Comparison of ENCODE assay signal across 9 cellular contexts in genomic region chr1:171645553-171646336, GRCh38. TPM values are rescaled to one million over a fixed set of nuclear protein-coding genes. Genes with fewer than 3 reads are reported as not detected.
DNase-seq lines count a peak whose midpoint lies in the region; ATAC-seq and TF ChIP-seq lines count a peak whose summit lies in the region.
"Had no signal": no experiment of that assay in that cellular context is flagged by ENCODE, and none has a peak within 500 bp of the region (broad histone marks: within the 10 kb centered on the region; RNA-seq: fewer than 3 reads in every experiment).

No MANE protein-coding gene starts in this region.

- H3K9me3 Mint-ChIP-seq in Caco-2 (ENCODE audit: unreplicated experiment) = no peaks in the 10 kb centered on the region
- no peaks in the 10 kb centered on the region for H3K9me3 Mint-ChIP-seq in activated T-cell treated with anti-CD3 and anti-CD28 coated beads, Interleukin-2, amount 50 U/mL, for 4 hours

- H3K4me1 ChIP-seq in MM.1S (ENCODE audit: low read length) = no peaks in the 10 kb centered on the region
- H3K4me1 ChIP-seq in right lobe of liver = peaks cover 0 to 13% (median 2%) of the 10 kb centered on the region in 4 donors
- peaks cover 0 to 25% (median 15%) of the 10 kb centered on the region in 4 donors for H3K4me1 ChIP-seq in tibial artery
- no peaks in the 10 kb centered on the region; the same call in 1 of the 2 replicates for H3K4me1 ChIP-seq in Caco-2

- POLR2A ChIA-PET in Caco-2 (lab: Charles Lee) = no interaction called here

- intact Hi-C loops in right lobe of liver (cut with DNase I) = loop anchor here in 1 of 2 donors (10.0 kb wide), 1 partner anchor 69 kb away; no protein-coding TSS in a partner anchor
- intact Hi-C loops in tibial artery (cut with DNase I; ENCODE audit: low total_unique reads) = no loop called here
- intact Hi-C loops in Caco-2 (cut with micrococcal nuclease; ENCODE audit: unreplicated experiment) = loop anchor here (1.0 to 5.0 kb wide), 5 partner anchors 71 to 342 kb away; partner anchors contain the start of gene METTL13

- TF ChIP-seq CTCF in MM.1S (IDR thresholded peaks at IDR 0.05; ENCODE audit: low read length) = no peak
- no peak for TF ChIP-seq CTCF in right lobe of liver (IDR thresholded peaks at IDR 0.05)
- TF ChIP-seq CTCF in tibial artery (IDR thresholded peaks at IDR 0.05) = no peak
- no peak for TF ChIP-seq CTCF in Caco-2 (IDR thresholded peaks at IDR 0.05; ENCODE audit: insufficient read depth in 1 of 2, low read depth in 1 of 2, low read length in 1 of 2, severe bottlenecking in 1 of 2, unreplicated experiment in 1 of 2)

- H3K27me3 Mint-ChIP-seq in Caco-2 (ENCODE audit: insufficient read depth, unreplicated experiment) = peaks cover 3% of the 10 kb centered on the region
- peaks cover 4% of the 10 kb centered on the region for H3K27me3 Mint-ChIP-seq in activated T-cell treated with anti-CD3 and anti-CD28 coated beads, Interleukin-2, amount 50 U/mL, for 4 hours (ENCODE audit: low read depth)

- H2AFZ ChIP-seq in MM.1S (ENCODE audit: low read length) = peak overlapping the region; percentile 69

- no peaks in the 10 kb centered on the region for H3K9me3 ChIP-seq in MM.1S (replicated peaks; ENCODE audit: insufficient read depth, low read length)
- no peaks in the 10 kb centered on the region for H3K9me3 ChIP-seq in right lobe of liver
- H3K9me3 ChIP-seq in tibial artery = no peaks in the 10 kb centered on the region
- H3K9me3 ChIP-seq in Caco-2 = no peaks in the 10 kb centered on the region

- no peak for TF ChIP-seq POLR2A in right lobe of liver (IDR thresholded peaks at IDR 0.05)

- no peak overlapping the region for H3K9ac ChIP-seq in MM.1S (ENCODE audit: low read length)

- DNase-seq in MM.1S (no peak), right lobe of liver (peak in 2 of 3 donors; percentile 62 to 88), tibial artery (peak; percentile 82 to 91), UCSD-AML1 (lab: John Stamatoyannopoulos, UW; ENCODE audit: unreplicated experiment) (no peak), Caco-2 (no peak)
- no peak for DNase-seq in activated effector memory CD4-positive, alpha-beta T cell treated with Interleukin-2 at 50 U/mL for 16 hours
- DNase-seq in activated T-cell treated with anti-CD3 and anti-CD28 coated beads, Interleukin-2, amount 50 U/mL, for 4 hours = no peak

- H3K27me3 ChIP-seq in MM.1S (replicated peaks; ENCODE audit: insufficient read depth, low read length) (no peaks in the 10 kb centered on the region), right lobe of liver (no peaks in the 10 kb centered on the region), tibial artery (no peaks in the 10 kb centered on the region), Caco-2 (replicated peaks; ENCODE audit: control insufficient read depth, insufficient read depth, low read length) (no peaks in the 10 kb centered on the region)

- WGBS in right lobe of liver (ENCODE audit: insufficient coverage, low coverage, low lambda C conversion rate, missing lambda C conversion rate) = 44% methylated on average over 8 of the region's 8 CpGs

- no peak overlapping the region for H3K4me3 ChIP-seq in MM.1S (ENCODE audit: low read length)
- H3K4me3 ChIP-seq in right lobe of liver = no peak overlapping the region
- no peak overlapping the region for H3K4me3 ChIP-seq in tibial artery
- H3K4me3 ChIP-seq in Caco-2 (ENCODE audit: low read depth, low read length) = no peak overlapping the region

- no peaks in the 10 kb centered on the region for H3K9me2 ChIP-seq in MM.1S (replicated peaks; ENCODE audit: insufficient read depth, low read length)

- H3K27ac Mint-ChIP-seq in Caco-2 (ENCODE audit: unreplicated experiment) = no peak overlapping the region

- no peaks in the 10 kb centered on the region for H3F3A ChIP-seq in MM.1S (ENCODE audit: insufficient read depth, low read length)

- peak; percentile 12 to 74 (median 44) for ATAC-seq in right lobe of liver
- no peak for ATAC-seq in activated T-cell treated with anti-CD3 and anti-CD28 coated beads, Interleukin-2, amount 50 U/mL, for 4 hours

- no TSS peak for BruUV-seq in Caco-2 (replicated peaks; lab: Mats Ljungman, UMichigan)

- no peaks in the 10 kb centered on the region for H4K20me1 ChIP-seq in MM.1S (ENCODE audit: insufficient read depth, low read length)

- no peaks in the 10 kb centered on the region for H3K79me2 ChIP-seq in MM.1S (ENCODE audit: low read length)

- CTCF ChIA-PET in Caco-2 (lab: Charles Lee) = interaction anchor here (1.0 to 4.8 kb wide), 7 partner anchors 10 to 129 kb away, joined by 3 to 66 read pairs (median 4); partner anchors contain the start of gene VAMP4

- no peaks in the 10 kb centered on the region for H3K36me3 Mint-ChIP-seq in Caco-2 (ENCODE audit: insufficient read depth, unreplicated experiment)
- H3K36me3 Mint-ChIP-seq in activated T-cell treated with anti-CD3 and anti-CD28 coated beads, Interleukin-2, amount 50 U/mL, for 4 hours (ENCODE audit: insufficient read depth) = no peaks in the 10 kb centered on the region

- H3K4me1 Mint-ChIP-seq in Caco-2 (ENCODE audit: low read depth, unreplicated experiment) = peaks cover 10% of the 10 kb centered on the region
- peaks cover 5% of the 10 kb centered on the region for H3K4me1 Mint-ChIP-seq in activated T-cell treated with anti-CD3 and anti-CD28 coated beads, Interleukin-2, amount 50 U/mL, for 4 hours (ENCODE audit: low read depth)

- H3K27ac ChIP-seq in MM.1S (ENCODE audit: low read length) (no peak overlapping the region), cingulate gyrus (ENCODE audit: low read depth, low read length) (peak overlapping the region; percentile 72), right lobe of liver (peak overlapping the region in 1 of 3 donors; percentile 41), tibial artery (peak overlapping the region; percentile 74)

- H3K36me3 ChIP-seq in MM.1S (replicated peaks; ENCODE audit: insufficient read depth, low read length) (no peaks in the 10 kb centered on the region), right lobe of liver (no peaks in the 10 kb centered on the region), tibial artery (no peaks in the 10 kb centered on the region), Caco-2 (ENCODE audit: control insufficient read depth, insufficient read depth, low read length) (no peaks in the 10 kb centered on the region)

- peak overlapping the region; percentile 42; the same call in 1 of the 2 replicates for H3K4me2 ChIP-seq in MM.1S (ENCODE audit: low read depth, low read length)

- no peak overlapping the region for H3K4me3 Mint-ChIP-seq in Caco-2 (ENCODE audit: unreplicated experiment)
- H3K4me3 Mint-ChIP-seq in activated T-cell treated with anti-CD3 and anti-CD28 coated beads, Interleukin-2, amount 50 U/mL, for 4 hours = no peak overlapping the region

RNA-seq across cellular contexts. Expression of gene MYOC, which starts 6.7 kb away (rescaled TPM):
- total RNA-seq in right lobe of liver (not detected), Caco-2 (2022) (not detected in 2 replicates)
- not detected for total RNA-seq in activated T-cell treated with anti-CD3 and anti-CD28 coated beads, Interleukin-2, amount 50 U/mL, for 4 hours
- total RNA-seq: T-helper 1 cell treated with Interleukin-12 subunit alpha and Interleukin-12 subunit beta and Interleukin-4 antibody, amounts not matched to agents 30 ng/mL and 1 ng/mL, for 36 hours had no signal

RNA-seq across cellular contexts. Expression of gene MYOCOS, which starts 23.7 kb away (rescaled TPM):
- total RNA-seq in right lobe of liver = not detected
- 0.18 TPM in 1 of 2 replicates, not detected in the other for total RNA-seq in Caco-2 (2022)
- under 1 TPM in 1 of 3 donors, not detected in 2; 0.13 TPM for total RNA-seq in activated T-cell treated with anti-CD3 and anti-CD28 coated beads, Interleukin-2, amount 50 U/mL, for 4 hours

Comparison
In these comparisons a context has a peak if more than half of its experiments do, and no peak if none do; other contexts are left out.
1. DNase-seq: peak in right lobe of liver (2 of 3) and tibial artery (2 of 2); none in MM.1S (single experiment), UCSD-AML1 (single experiment), Caco-2 (0 of 2), activated effector memory CD4-positive, alpha-beta T cell treated with Interleukin-2 at 50 U/mL for 16 hours (single experiment) and activated T-cell treated with anti-CD3 and anti-CD28 coated beads, Interleukin-2, amount 50 U/mL, for 4 hours (single experiment).
2. ATAC-seq: peak in right lobe of liver (4 of 4); none in activated T-cell treated with anti-CD3 and anti-CD28 coated beads, Interleukin-2, amount 50 U/mL, for 4 hours (0 of 2).